In genomic region chr3:155369244-155369643, GRCh38 we compare ENCODE assay signal across 18 cellular contexts.
DNase-seq lines count a peak whose midpoint lies in the region; ATAC-seq, FAIRE-seq and TF ChIP-seq lines count a peak whose summit lies in the region.
"Had no signal": no experiment of that assay in that cellular context is flagged by ENCODE, and none has a peak within 500 bp of the region (broad histone marks: within the 10 kb centered on the region; RNA-seq: fewer than 3 reads in every experiment).

No MANE protein-coding gene starts in this region.

- H3K27ac ChIP-seq in BLaER1 (peak overlapping the region; percentile 83), K562 (ENCODE audit: extremely low read depth, low read depth, low read length) (no peak overlapping the region), hepatocyte (no peak overlapping the region)

- no peak for TF ChIP-seq CTCF in K562 (IDR thresholded peaks at IDR 0.05 in 2 of 3, conservative IDR thresholded peaks at IDR 0.05 in 1 of 3; ENCODE audit: insufficient read depth in 2 of 3, low read depth in 1 of 3, low read length in 3 of 3)
- no peak for TF ChIP-seq CTCF in hepatocyte (IDR thresholded peaks at IDR 0.05; ENCODE audit: poor library complexity)

- H3K27me3 ChIP-seq in BLaER1 (no peaks in the 10 kb centered on the region), HAP-1 (ENCODE audit: low read depth) (no peaks in the 10 kb centered on the region), K562 (ENCODE audit: control insufficient read depth in 2 of 2, insufficient read depth in 2 of 2, low read length in 2 of 2) (no peaks in the 10 kb centered on the region), hepatocyte (no peaks in the 10 kb centered on the region)

- H4K20me1 ChIP-seq in BLaER1 (no peaks in the 10 kb centered on the region), K562 (replicated peaks; ENCODE audit: control insufficient read depth, insufficient read depth, low read length) (no peaks in the 10 kb centered on the region), hepatocyte (ENCODE audit: insufficient read depth, poor library complexity, severe bottlenecking) (no peaks in the 10 kb centered on the region)

- no peak for FAIRE-seq in K562 (lab: Jason Lieb, UNC)
- FAIRE-seq: GM18507, HTR-8/SVneo had no signal

- TF ChIP-seq EP300 in K562 (IDR thresholded peaks at IDR 0.05; ENCODE audit: low read length), result no peak

- H3K79me2 ChIP-seq in K562 (ENCODE audit: control insufficient read depth, insufficient read depth, low read length), result no peaks in the 10 kb centered on the region
- no peaks in the 10 kb centered on the region for H3K79me2 ChIP-seq in hepatocyte

- H2AFZ ChIP-seq in K562 (ENCODE audit: low read depth, low read length) (no peak overlapping the region), hepatocyte (no peak overlapping the region)

- peak; percentile 53 to 95 for DNase-seq in HAP-1 (ENCODE audit: low spot score in 2 of 2)
- DNase-seq in K562 (ENCODE audit: extremely low read depth in 1 of 4, low spot score in 3 of 4), result no peak
- DNase-seq in iPS-NIHi11 (ENCODE audit: low spot score), result peak; percentile 20
- DNase-seq in hepatocyte (ENCODE audit: low spot score), result no peak
- DNase-seq in activated CD8-positive, alpha-beta memory T cell treated with anti-CD3 and anti-CD28 coated beads, Interleukin-2, amount 50 U/mL, for 4 hours, result no peak
- no peak for DNase-seq in NCI-H2081 (lab: John Stamatoyannopoulos, UW)
- DNase-seq: 8988T; AML-193; C1 segment of cervical spinal cord; Calu3; CD4-positive, alpha-beta T cell; DMS 273 treated with DMSO at 0.1 percent for 48 hours; HCEC 1CT; HFFc6; IMR-90 had no signal

- BruUV-seq in K562 (replicated peaks; lab: Mats Ljungman, UMichigan), result no TSS peak

- no peaks in the 10 kb centered on the region for H3K9me1 ChIP-seq in K562 (ENCODE audit: control insufficient read depth, insufficient read depth, low read length)

- CTCF ChIA-PET in K562 (lab: Yijun Ruan, JAX; ENCODE audit: low intra/inter-chr PET ratio), result no interaction called here

- no peak overlapping the region for H3K4me3 ChIP-seq in BLaER1
- no peak overlapping the region for H3K4me3 ChIP-seq in HAP-1
- H3K4me3 ChIP-seq in K562, result no peak overlapping the region
- H3K4me3 ChIP-seq in hepatocyte, result no peak overlapping the region

- H3K9ac ChIP-seq in BLaER1, result no peak overlapping the region
- H3K9ac ChIP-seq in K562 (ENCODE audit: insufficient read depth in 1 of 2, low read depth in 2 of 2, low read length in 2 of 2), result no peak overlapping the region

- peaks cover 18% of the 10 kb centered on the region for H3K9me3 ChIP-seq in BLaER1
- H3K9me3 ChIP-seq in HAP-1, result peaks cover 7% of the 10 kb centered on the region
- peaks cover 4% of the 10 kb centered on the region; the same call in 1 of the 2 replicates for H3K9me3 ChIP-seq in K562 (replicated peaks; ENCODE audit: control insufficient read depth, insufficient read depth, low read depth, low read length)
- no peaks in the 10 kb centered on the region for H3K9me3 ChIP-seq in hepatocyte (ENCODE audit: low read depth)

- TF ChIP-seq RAD21 in K562 (CRISPR knock-in tag; conservative IDR thresholded peaks at IDR 0.05 in 1 of 2, IDR thresholded peaks at IDR 0.05 in 1 of 2), result no peak

- H3K4me2 ChIP-seq in BLaER1 (peak overlapping the region; percentile 63), K562 (ENCODE audit: insufficient read depth, low read length) (no peak overlapping the region), hepatocyte (no peak overlapping the region)

- H3K4me1 ChIP-seq in BLaER1, result peaks cover 71% of the 10 kb centered on the region
- peaks cover 53% of the 10 kb centered on the region for H3K4me1 ChIP-seq in HAP-1
- H3K4me1 ChIP-seq in K562 (replicated peaks in 1 of 2; ENCODE audit: control insufficient read depth in 2 of 2, insufficient read depth in 2 of 2, low read length in 2 of 2), result peaks cover 0 to 12% of the 10 kb centered on the region in 2 experiments; a peak in 3 of 5 replicates
- no peaks in the 10 kb centered on the region for H3K4me1 ChIP-seq in hepatocyte (ENCODE audit: insufficient read depth)

- peak; percentile 19; the same call in 1 of the 3 replicates for ATAC-seq in K562

- in situ Hi-C loops in HAP-1 (cut with MboI; ENCODE audit: low sequenced_read_pairs) (loop anchor here (25.0 kb wide), 1 partner anchor 493 kb away; the partner anchor contains the start of genes GMPS and SLC33A1), K562 (cut with MboI) (loop anchor here (25.0 kb wide), 1 partner anchor 493 kb away; the partner anchor contains the start of genes GMPS and SLC33A1)

- 45% methylated on average over 5 of the region's 5 CpGs for WGBS in K562 (ENCODE audit: insufficient coverage, low coverage, missing lambda C conversion rate)
- 88% methylated on average over 5 of the region's 5 CpGs for WGBS in hepatocyte (ENCODE audit: low lambda C conversion rate, missing lambda C conversion rate)

- POLR2A ChIA-PET in K562 (lab: Yijun Ruan, JAX), result no interaction called here

- H3K36me3 ChIP-seq in BLaER1, result peaks cover 4% of the 10 kb centered on the region; the same call in 1 of the 2 replicates
- no peaks in the 10 kb centered on the region for H3K36me3 ChIP-seq in HAP-1 (replicated peaks)
- no peaks in the 10 kb centered on the region for H3K36me3 ChIP-seq in K562 (ENCODE audit: control insufficient read depth, insufficient read depth, low read length)
- no peaks in the 10 kb centered on the region for H3K36me3 ChIP-seq in hepatocyte (replicated peaks; ENCODE audit: insufficient read depth, low read depth)

- no peak for TF ChIP-seq POLR2A in K562 (conservative IDR thresholded peaks at IDR 0.05)

- intact Hi-C loops in K562 (cut with micrococcal nuclease), result no loop called here

- H3K9me2 ChIP-seq in hepatocyte (replicated peaks; ENCODE audit: insufficient read depth), result no peaks in the 10 kb centered on the region

TF ChIP-seq in K562, 482 proteins besides CTCF, POLR2A, EP300 and RAD21 (continues in another document):
- TF ChIP-seq ZNF133 (CRISPR knock-in tag; IDR thresholded peaks at IDR 0.05) (no peak), HMGXB4 (CRISPR knock-in tag; IDR thresholded peaks at IDR 0.05) (no peak), MYC (IDR thresholded peaks at IDR 0.05; ENCODE audit: low read depth, low read length) (no peak), MYC (CRISPR knock-in tag; IDR thresholded peaks at IDR 0.05; ENCODE audit: borderline replicate concordance, low read depth) (no peak), HNRNPH1 (optimal IDR thresholded peaks at IDR 0.05; ENCODE audit: low read depth, low read length) (no peak), CC2D1A (IDR thresholded peaks at IDR 0.05) (no peak), CSDE1 (IDR thresholded peaks at IDR 0.05) (no peak), SMC3 (conservative IDR thresholded peaks at IDR 0.05; ENCODE audit: insufficient read depth, low read depth, low read length) (no peak), MTA2 (IDR thresholded peaks at IDR 0.05; ENCODE audit: low read depth) (no peak), MLX (CRISPR knock-in tag; conservative IDR thresholded peaks at IDR 0.05) (no peak), NONO (IDR thresholded peaks at IDR 0.05; ENCODE audit: low read depth in 2 of 2, low read length in 1 of 2) (no peak), ZNF212 (CRISPR knock-in tag; IDR thresholded peaks at IDR 0.05) (no peak), ZZZ3 (IDR thresholded peaks at IDR 0.05) (no peak)

Comparison
In these comparisons a context has a peak if more than half of its experiments do, and no peak if none do; other contexts are left out.
1. DNase-seq: peak in HAP-1 (2 of 2) and iPS-NIHi11 (single experiment); none in K562 (0 of 4), hepatocyte (single experiment), activated CD8-positive, alpha-beta memory T cell treated with anti-CD3 and anti-CD28 coated beads, Interleukin-2, amount 50 U/mL, for 4 hours (single experiment) and NCI-H2081 (0 of 2).